16 cellular contexts compared by ENCODE assay signal in genomic region chr17:4551141-4551540, GRCh38. TPM values are rescaled to one million over a fixed set of nuclear protein-coding genes. Genes with fewer than 3 reads are reported as not detected.
DNase-seq lines count a peak whose midpoint lies in the region; ATAC-seq and TF ChIP-seq lines count a peak whose summit lies in the region.
"Had no signal": no experiment of that assay in that cellular context is flagged by ENCODE, and none has a peak within 500 bp of the region (broad histone marks: within the 10 kb centered on the region; RNA-seq: fewer than 3 reads in every experiment).

No MANE protein-coding gene starts in this region.

- no peaks in the 10 kb centered on the region for H3K9me3 ChIP-seq in MG63
- H3K9me3 ChIP-seq: Peyer's patch, thoracic aorta had no signal

- ATAC-seq in GM18867 (IDR thresholded peaks at IDR 0.05; ENCODE audit: unreplicated experiment) (no peak), HG02763 (IDR thresholded peaks at IDR 0.05; ENCODE audit: unreplicated experiment) (no peak)
- ATAC-seq: activated CD8-positive, alpha-beta memory T cell treated with anti-CD3 and anti-CD28 coated beads, Interleukin-2, amount 10 ng/mL, durations not matched to agents 7 days and 5 days had no signal

- H3K4me3 ChIP-seq in AG09309 (ENCODE audit: control insufficient read depth, low read depth, low read length) (no peak overlapping the region), MG63 (no peak overlapping the region), choroid plexus epithelial cell (ENCODE audit: low read depth, low read length) (no peak overlapping the region)
- H3K4me3 ChIP-seq: coronary artery, Peyer's patch, smooth muscle cell, thoracic aorta had no signal

- peaks cover 40% of the 10 kb centered on the region for H3K36me3 ChIP-seq in MG63

- no peaks in the 10 kb centered on the region for H3K27me3 ChIP-seq in MG63
- H3K27me3 ChIP-seq: Peyer's patch had no signal

- DNase-seq in A172 (ENCODE audit: low spot score), result peak; percentile 23
- DNase-seq in AG09309 (ENCODE audit: low read depth), result no peak
- DNase-seq in MG63, result peak; percentile 32
- DNase-seq in choroid plexus epithelial cell (ENCODE audit: low read depth), result no peak
- DNase-seq in NCI-H1417 (lab: John Stamatoyannopoulos, UW), result no peak
- no peak for DNase-seq in GF-D8 (lab: John Stamatoyannopoulos, UW)
- DNase-seq: activated CD8-positive, alpha-beta memory T cell treated with anti-CD3 and anti-CD28 coated beads, Interleukin-2, amount 10 ng/mL, durations not matched to agents 7 days and 5 days; CD4-positive, alpha-beta memory T cell had no signal

- TF ChIP-seq CTCF in AG09309 (IDR thresholded peaks at IDR 0.05; ENCODE audit: control insufficient read depth, insufficient read depth, low read depth, low read length, missing control alignments), result peak; percentile 4
- peak; percentile 16 for TF ChIP-seq CTCF in choroid plexus epithelial cell (conservative IDR thresholded peaks at IDR 0.05; ENCODE audit: low read depth, low read length)

RNA-seq across cellular contexts. Expression of gene MYBBP1A, which starts 4.0 kb away (rescaled TPM):
- 59.0 and 63.5 TPM in 2 replicates for total RNA-seq in A172 (2014; rRNA removed; shearing (Covaris generic))
- 34.0 and 63.2 TPM in 2 replicates for total RNA-seq in MG63 (2014; rRNA removed; shearing (Covaris generic); ENCODE audit: low replicate concordance)

RNA-seq across cellular contexts. Expression of gene GGT6, which starts 9.2 kb away (rescaled TPM):
- total RNA-seq in A172 (2014; rRNA removed; shearing (Covaris generic)), result not detected in 2 replicates
- not detected in 2 replicates for total RNA-seq in MG63 (2014; rRNA removed; shearing (Covaris generic); ENCODE audit: low replicate concordance)
- total RNA-seq: activated CD8-positive, alpha-beta memory T cell treated with anti-CD3 and anti-CD28 coated beads, Interleukin-2, amount 10 ng/mL, durations not matched to agents 7 days and 5 days; CD4-positive, alpha-beta memory T cell; T-helper 2 cell treated with Interferon-gamma antibody and Interleukin-4, amounts not matched to agents 100 ng/mL and 5 ng/mL, for 36 hours; thoracic aorta had no signal

RNA-seq across cellular contexts. Expression of gene SMTNL2, which starts 33.2 kb away (rescaled TPM):
- 0.34 and 1.8 TPM in 2 replicates for total RNA-seq in A172 (2014; rRNA removed; shearing (Covaris generic))
- not detected in 2 replicates for total RNA-seq in MG63 (2014; rRNA removed; shearing (Covaris generic); ENCODE audit: low replicate concordance)
- total RNA-seq: activated CD8-positive, alpha-beta memory T cell treated with anti-CD3 and anti-CD28 coated beads, Interleukin-2, amount 10 ng/mL, durations not matched to agents 7 days and 5 days; CD4-positive, alpha-beta memory T cell; mammary epithelial cell; T-helper 2 cell treated with Interferon-gamma antibody and Interleukin-4, amounts not matched to agents 100 ng/mL and 5 ng/mL, for 36 hours had no signal

RNA-seq across cellular contexts. Expression of gene SPNS2, which starts 52.5 kb away (rescaled TPM):
- 28.3 and 28.5 TPM in 2 replicates for total RNA-seq in A172 (2014; rRNA removed; shearing (Covaris generic))
- total RNA-seq in MG63 (2014; rRNA removed; shearing (Covaris generic); ENCODE audit: low replicate concordance), result 0.22 and 4.2 TPM in 2 replicates

Comparison
In these comparisons a context has a peak if more than half of its experiments do, and no peak if none do; other contexts are left out.
1. DNase-seq: peak in A172 (single experiment) and MG63 (single experiment); none in AG09309 (single experiment), choroid plexus epithelial cell (single experiment), NCI-H1417 (0 of 3) and GF-D8 (single experiment).